15 cellular contexts compared by ENCODE assay signal in the genomic region with DNA sequence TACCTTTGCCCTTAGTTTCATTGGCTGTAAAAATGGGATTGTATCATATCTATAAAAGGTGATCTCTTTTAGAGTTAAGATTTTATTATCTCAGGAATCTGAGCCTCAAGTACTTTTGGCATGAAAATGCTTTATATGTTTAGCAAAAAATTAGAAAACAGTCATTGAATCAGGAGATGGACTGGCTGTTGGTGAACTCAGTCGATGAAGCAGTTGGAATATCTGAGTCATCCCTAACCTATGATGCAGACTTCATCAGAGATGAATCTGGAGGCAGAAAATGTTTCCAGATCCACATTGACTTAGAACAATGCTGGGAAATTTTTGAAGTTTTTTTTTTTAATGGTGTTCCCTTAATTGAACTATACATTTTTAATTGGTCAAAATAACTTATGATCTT.
DNase-seq lines count a peak whose midpoint lies in the region; ATAC-seq and TF ChIP-seq lines count a peak whose summit lies in the region.
"Had no signal": no experiment of that assay in that cellular context is flagged by ENCODE, and none has a peak within 500 bp of the region (broad histone marks: within the 10 kb centered on the region; RNA-seq: fewer than 3 reads in every experiment).

No MANE protein-coding gene starts in this region.

- intact Hi-C loops in heart left ventricle (cut with DNase I): no loop called here
- intact Hi-C loops in aorta (cut with DNase I): no loop called here

- H3K27ac ChIP-seq in heart left ventricle (no peak overlapping the region), aorta (ENCODE audit: low read depth in 1 of 2, low read length in 2 of 2) (no peak overlapping the region)
- H3K27ac ChIP-seq: ascending aorta, gastrocnemius medialis, pancreas had no signal

- no peak for TF ChIP-seq CTCF in heart left ventricle (IDR thresholded peaks at IDR 0.05)

- no peak overlapping the region for H3K4me3 ChIP-seq in heart left ventricle
- H3K4me3 ChIP-seq in aorta (ENCODE audit: low read length in 2 of 2): no peak overlapping the region
- H3K4me3 ChIP-seq: ascending aorta, gastrocnemius medialis, pancreas had no signal

- no peak for TF ChIP-seq POLR2A in heart left ventricle (IDR thresholded peaks at IDR 0.05)

- H3K4me1 ChIP-seq in heart left ventricle (no peaks in the 10 kb centered on the region), aorta (ENCODE audit: control insufficient read depth in 1 of 2, insufficient read depth in 2 of 2, low read length in 2 of 2) (no peaks in the 10 kb centered on the region)
- H3K4me1 ChIP-seq: ascending aorta, gastrocnemius medialis had no signal

- no peaks in the 10 kb centered on the region for H3K36me3 ChIP-seq in heart left ventricle
- no peaks in the 10 kb centered on the region for H3K36me3 ChIP-seq in aorta (ENCODE audit: control insufficient read depth in 1 of 2, insufficient read depth in 2 of 2, low read length in 1 of 2)
- H3K36me3 ChIP-seq: ascending aorta, gastrocnemius medialis, pancreas had no signal

- DNase-seq in GM03348 (ENCODE audit: low spot score) (peak; percentile 57), OCI-M1 (lab: John Stamatoyannopoulos, UW) (peak; percentile 40), dermis microvascular lymphatic vessel endothelial cell (ENCODE audit: low read depth in 2 of 2) (peak; percentile 58 to 80), non-pigmented ciliary epithelial cell (ENCODE audit: low read depth) (peak; percentile 68), NCI-H524 (lab: John Stamatoyannopoulos, UW) (no peak), heart left ventricle (no peak), aorta (no peak)
- DNase-seq: activated CD8-positive, alpha-beta memory T cell treated with anti-CD3 and anti-CD28 coated beads, Interleukin-2, amount 10 ng/mL, durations not matched to agents 7 days and 5 days; gastrocnemius medialis; NCI-H1694; pancreas; stimulated activated CD4-positive, alpha-beta T cell treated with anti-CD3 and anti-CD28 coated beads, Interleukin-1b, Interleukin-23, amount 100 ng/mL, for 48 hours; stimulated activated naive CD4-positive, alpha-beta T cell treated with Interleukin-2 at 50 U/mL for 16 hours had no signal

- no peak for ATAC-seq in HG02623 (IDR thresholded peaks at IDR 0.05; ENCODE audit: unreplicated experiment)
- no peak for ATAC-seq in heart left ventricle
- no peak for ATAC-seq in aorta (ENCODE audit: low FRiP score)
- ATAC-seq: activated CD8-positive, alpha-beta memory T cell treated with anti-CD3 and anti-CD28 coated beads, Interleukin-2, amount 10 ng/mL, durations not matched to agents 7 days and 5 days; gastrocnemius medialis had no signal

- H3K27me3 ChIP-seq in heart left ventricle (no peaks in the 10 kb centered on the region), aorta (ENCODE audit: control insufficient read depth in 1 of 2, insufficient read depth in 2 of 2, low read length in 1 of 2) (no peaks in the 10 kb centered on the region)
- H3K27me3 ChIP-seq: ascending aorta, gastrocnemius medialis, pancreas had no signal

- 58 to 63% (median 61%) methylated on average over 1 of the region's 1 CpG for WGBS in heart left ventricle, 4 donors
- 20 to 28% methylated on average over 1 of the region's 1 CpG for WGBS in aorta, 2 donors

- H3K9me3 ChIP-seq in heart left ventricle: no peaks in the 10 kb centered on the region
- H3K9me3 ChIP-seq in aorta (ENCODE audit: control insufficient read depth, low read length): no peaks in the 10 kb centered on the region
- H3K9me3 ChIP-seq: ascending aorta, gastrocnemius medialis, pancreas had no signal

Comparison
In these comparisons a context has a peak if more than half of its experiments do, and no peak if none do; other contexts are left out.
1. DNase-seq: peak in GM03348 (single experiment), OCI-M1 (single experiment), dermis microvascular lymphatic vessel endothelial cell (2 of 2) and non-pigmented ciliary epithelial cell (single experiment); none in NCI-H524 (0 of 2), heart left ventricle (0 of 5) and aorta (0 of 2).